15 cellular contexts compared by ENCODE assay signal in genomic region chr6:32983493-32983848, GRCh38. TPM values are rescaled to one million over a fixed set of nuclear protein-coding genes. Genes with fewer than 3 reads are reported as not detected.
DNase-seq lines count a peak whose midpoint lies in the region; ATAC-seq, FAIRE-seq and TF ChIP-seq lines count a peak whose summit lies in the region.
"Had no signal": no experiment of that assay in that cellular context is flagged by ENCODE, and none has a peak within 500 bp of the region (broad histone marks: within the 10 kb centered on the region; RNA-seq: fewer than 3 reads in every experiment).

No MANE protein-coding gene starts in this region.

- H3K27me3 ChIP-seq in right cardiac atrium (ENCODE audit: control insufficient read depth, insufficient read depth) (no peaks in the 10 kb centered on the region), foreskin keratinocyte (no peaks in the 10 kb centered on the region)
- H3K27me3 ChIP-seq: adrenal gland had no signal

- TF ChIP-seq CTCF in A549 (IDR thresholded peaks at IDR 0.05) (no peak), WTC11 (IDR thresholded peaks at IDR 0.05) (no peak), foreskin keratinocyte (conservative IDR thresholded peaks at IDR 0.05) (no peak)

- intact Hi-C loops in right cardiac atrium (cut with DNase I), result loop anchor here in 3 of 4 donors (5.0 to 10.0 kb wide), 2 partner anchors 96 to 99 kb away; no protein-coding TSS in a partner anchor

- no peak for FAIRE-seq in A549 (lab: Jason Lieb, UNC)

- H3K4me1 Mint-ChIP-seq in WTC11, result peaks cover 25% of the 10 kb centered on the region

- no peaks in the 10 kb centered on the region for H3K27me3 Mint-ChIP-seq in WTC11 (ENCODE audit: low read depth)

- TF ChIP-seq RAD21 in A549 (conservative IDR thresholded peaks at IDR 0.05 in 1 of 2, IDR thresholded peaks at IDR 0.05 in 1 of 2), result no peak

- no peak for TF ChIP-seq EP300 in A549 (IDR thresholded peaks at IDR 0.05)

- no peak overlapping the region for H3K4me3 Mint-ChIP-seq in WTC11

- CTCF ChIA-PET in A549 (lab: Yijun Ruan, JAX), result interaction anchor here (0.9 to 6.3 kb wide), 11 partner anchors 7 to 144 kb away, joined by 3 to 124 read pairs (median 17); partner anchors contain the start of genes BRD2 and TAP2
- CTCF ChIA-PET in WTC11 (lab: Charles Lee), result interaction anchor here (1.4 to 6.9 kb wide), 11 partner anchors 14 to 266 kb away, joined by 6 to 128 read pairs (median 26); partner anchors contain the start of genes BRD2, HLA-DMA and TAP2

- POLR2A ChIA-PET in A549 (lab: Yijun Ruan, JAX) (interaction anchor here (1.8 to 8.6 kb wide), 2 partner anchors 9 to 13 kb away, joined by 8 to 127 read pairs; no protein-coding TSS in a partner anchor), WTC11 (lab: Charles Lee) (interaction anchor here (6.5 kb wide), 1 partner anchor 13 kb away, joined by 146 read pairs; the partner anchor contains the start of gene BRD2)

- no peak overlapping the region for H3K4me2 ChIP-seq in A549

- no peaks in the 10 kb centered on the region for H3K9me3 Mint-ChIP-seq in WTC11

- in situ Hi-C loops in G401 (cut with HindIII; ENCODE audit: low sequenced_read_pairs), result no loop called here

- DNase-seq in A549 (ENCODE audit: low read depth in 1 of 2, low spot score in 1 of 2), result no peak
- DNase-seq in G401 (ENCODE audit: low spot score), result peak; percentile 27
- no peak for DNase-seq in WTC11 (ENCODE audit: low spot score)
- no peak for DNase-seq in right cardiac atrium
- no peak for DNase-seq in NCI-H345 treated with DMSO at 0.1 percent for 48 hours (lab: John Stamatoyannopoulos, UW; ENCODE audit: unreplicated experiment)
- DNase-seq in foreskin keratinocyte, result no peak
- DNase-seq: adrenal gland; effector CD8-positive, alpha-beta T cell; hypothalamus; NCI-H1436; NCI-H774 had no signal

- H3K27ac ChIP-seq in A549 (no peak overlapping the region), right cardiac atrium (ENCODE audit: low read length) (peak overlapping the region; percentile 19), foreskin keratinocyte (no peak overlapping the region)
- H3K27ac ChIP-seq: adrenal gland, C4-2B had no signal

- H3K27ac Mint-ChIP-seq in WTC11, result peak overlapping the region; percentile 79; the same call in 1 of the 2 replicates

- ATAC-seq in A549 (peak; percentile 30 to 36; a peak in 5 of 6 replicates), WTC11 (peak; percentile 7; the same call in 1 of the 2 replicates), right cardiac atrium (peak; percentile 12), GM18519 (IDR thresholded peaks at IDR 0.05; ENCODE audit: low FRiP score, unreplicated experiment) (no peak), foreskin keratinocyte (no peak)
- ATAC-seq in activated CD4-positive, CD25-positive, alpha-beta regulatory T cell treated with anti-CD3 and anti-CD28 coated beads, Interleukin-2, amount 50 U/mL, for 24 hours, result no peak

- H3K4me1 ChIP-seq in A549, result peaks cover 17% of the 10 kb centered on the region
- H3K4me1 ChIP-seq in right cardiac atrium (ENCODE audit: control insufficient read depth, insufficient read depth, low read length), result no peaks in the 10 kb centered on the region
- H3K4me1 ChIP-seq in foreskin keratinocyte, result no peaks in the 10 kb centered on the region

- H3K36me3 Mint-ChIP-seq in WTC11, result peaks cover 37% of the 10 kb centered on the region

- TF ChIP-seq POLR2A in A549 (IDR thresholded peaks at IDR 0.05; ENCODE audit: low read length), result no peak

- H3K4me3 ChIP-seq in A549, result no peak overlapping the region
- no peak overlapping the region for H3K4me3 ChIP-seq in right cardiac atrium (ENCODE audit: low read length)
- H3K4me3 ChIP-seq: adrenal gland, prostate gland had no signal

- H3K9me3 ChIP-seq in A549, result no peaks in the 10 kb centered on the region
- H3K9me3 ChIP-seq in right cardiac atrium (ENCODE audit: control insufficient read depth, low read length), result no peaks in the 10 kb centered on the region
- H3K9me3 ChIP-seq: adrenal gland, prostate gland had no signal

- WGBS in A549 (ENCODE audit: missing lambda C conversion rate), result 90% methylated on average over 1 of the region's 1 CpG
- 66% methylated on average over 1 of the region's 1 CpG for WGBS in right cardiac atrium

TF ChIP-seq in A549, 52 proteins besides CTCF, POLR2A, EP300 and RAD21:
- TF ChIP-seq ZNF302 (CRISPR knock-in tag; IDR thresholded peaks at IDR 0.05), result no peak
- no peak for TF ChIP-seq CHD2 (IDR thresholded peaks at IDR 0.05; ENCODE audit: low read length, partially characterized antibody)
- 0 out of 2 replicates have a peak, but pooled peaks have one; percentile 42 for TF ChIP-seq POLR2AphosphoS2 (conservative IDR thresholded peaks at IDR 0.05; ENCODE audit: low read length)
- TF ChIP-seq HDAC2 (IDR thresholded peaks at IDR 0.05), result no peak
- TF ChIP-seq FOXS1 (CRISPR knock-in tag; IDR thresholded peaks at IDR 0.05), result no peak
- TF ChIP-seq SMC3 (IDR thresholded peaks at IDR 0.05), result no peak

TF ChIP-seq in WTC11, 78 proteins besides CTCF, POLR2A, EP300 and RAD21 (continues in another document):
- TF ChIP-seq FOXP1 (CRISPR knock-in tag; IDR thresholded peaks at IDR 0.05; ENCODE audit: borderline replicate concordance) (no peak), USF2 (CRISPR knock-in tag; IDR thresholded peaks at IDR 0.05) (no peak), SOX15 (CRISPR knock-in tag; IDR thresholded peaks at IDR 0.05) (no peak), E2F1 (CRISPR knock-in tag; IDR thresholded peaks at IDR 0.05) (no peak), NR3C1 (CRISPR knock-in tag; conservative IDR thresholded peaks at IDR 0.05; ENCODE audit: low read depth) (no peak)

RNA-seq across cellular contexts. Expression of gene BRD2, which starts 15.1 kb away (rescaled TPM):
- polyA plus RNA-seq in A549 (2011; rRNA removed), result 136 and 153 TPM in 2 replicates
- 84.7 and 92.2 TPM in 2 replicates for polyA plus RNA-seq in A549 (2012; cell fraction: cytosol; rRNA removed)
- polyA plus RNA-seq in A549 (2012; cell fraction: nucleus; rRNA removed), result 151 and 158 TPM in 2 replicates
- polyA plus RNA-seq in A549 (2017; fragmentation: RNase III; extraction: RNeasy Plus Mini Kit Qiagen cat#74134 plus additional on column Dnase treatment), result 92.1 to 93.6 TPM (median 92.5 TPM) in 3 replicates
- 89.7 and 105 TPM in 2 replicates for polyA minus RNA-seq in A549 (2011; rRNA and poly(A)+ RNA removed)
- total RNA-seq in G401 (2014; rRNA removed; shearing (Covaris generic)), result 96.4 and 172 TPM in 2 replicates
- total RNA-seq in WTC11 (2021), result 206 to 222 TPM (median 214 TPM) in 3 replicates
- total RNA-seq in right cardiac atrium, result 100 to 1,000 TPM in 1 of 4 donors, 10 to 100 TPM in 3; 82.6 to 100 (median 86.9) TPM
- polyA plus RNA-seq in right cardiac atrium, result 73.1 TPM
- total RNA-seq in foreskin keratinocyte, result 134 and 136 TPM in 2 replicates
- 77.9 and 79.2 TPM in 2 replicates for polyA plus RNA-seq in foreskin keratinocyte

RNA-seq across cellular contexts. Expression of gene HLA-DOA, which starts 25.9 kb away (rescaled TPM):
- polyA plus RNA-seq in A549 (2011; rRNA removed) (0.25 and 0.27 TPM in 2 replicates), A549 (2017; fragmentation: RNase III; extraction: RNeasy Plus Mini Kit Qiagen cat#74134 plus additional on column Dnase treatment) (0.03 TPM in 1 of 3 replicates, not detected in the others), right cardiac atrium (1.2 TPM), foreskin keratinocyte (not detected in 2 replicates)
- 0.03 TPM in 1 of 2 replicates, not detected in the other for polyA plus RNA-seq in A549 (2012; cell fraction: cytosol; rRNA removed)
- polyA plus RNA-seq in A549 (2012; cell fraction: nucleus; rRNA removed), result 0.20 TPM in 1 of 2 replicates, not detected in the other
- 0.10 and 0.12 TPM in 2 replicates for polyA minus RNA-seq in A549 (2011; rRNA and poly(A)+ RNA removed)
- total RNA-seq in G401 (2014; rRNA removed; shearing (Covaris generic)), result 1.4 and 1.7 TPM in 2 replicates
- total RNA-seq in WTC11 (2021) (13.6 to 24.6 TPM (median 24.4 TPM) in 3 replicates), right cardiac atrium (1 to 10 TPM; 1.3 to 2.3 (median 1.8) TPM), foreskin keratinocyte (not detected in 2 replicates)

RNA-seq across cellular contexts. Expression of gene HLA-DMA, which starts 30.6 kb away (rescaled TPM):
- polyA plus RNA-seq in A549 (2011; rRNA removed) (5.6 and 7.0 TPM in 2 replicates), A549 (2017; fragmentation: RNase III; extraction: RNeasy Plus Mini Kit Qiagen cat#74134 plus additional on column Dnase treatment) (2.5 to 2.8 TPM (median 2.5 TPM) in 3 replicates), right cardiac atrium (20.9 TPM), foreskin keratinocyte (1.8 and 7.7 TPM in 2 replicates)
- 2.7 and 3.4 TPM in 2 replicates for polyA plus RNA-seq in A549 (2012; cell fraction: cytosol; rRNA removed)
- 4.2 and 7.4 TPM in 2 replicates for polyA plus RNA-seq in A549 (2012; cell fraction: nucleus; rRNA removed)
- 4.2 and 5.5 TPM in 2 replicates for polyA minus RNA-seq in A549 (2011; rRNA and poly(A)+ RNA removed)
- total RNA-seq in G401 (2014; rRNA removed; shearing (Covaris generic)), result 11.4 and 15.8 TPM in 2 replicates
- total RNA-seq in WTC11 (2021) (6.0 to 9.3 TPM (median 6.6 TPM) in 3 replicates), right cardiac atrium (10 to 100 TPM; 16.2 to 26.6 (median 17.3) TPM), foreskin keratinocyte (1.3 and 4.4 TPM in 2 replicates)

RNA-seq across cellular contexts. Expression of gene HLA-DMB, which starts 42.6 kb away (rescaled TPM):
- polyA plus RNA-seq in A549 (2011; rRNA removed), result 14.3 and 21.6 TPM in 2 replicates
- polyA plus RNA-seq in A549 (2012; cell fraction: cytosol; rRNA removed), result 2.8 and 3.4 TPM in 2 replicates
- 2.4 and 2.6 TPM in 2 replicates for polyA plus RNA-seq in A549 (2012; cell fraction: nucleus; rRNA removed)
- polyA plus RNA-seq in A549 (2017; fragmentation: RNase III; extraction: RNeasy Plus Mini Kit Qiagen cat#74134 plus additional on column Dnase treatment), result 2.1 to 3.7 TPM (median 3.0 TPM) in 3 replicates
- 5.6 and 12.2 TPM in 2 replicates for polyA minus RNA-seq in A549 (2011; rRNA and poly(A)+ RNA removed)
- 3.2 and 8.0 TPM in 2 replicates for total RNA-seq in G401 (2014; rRNA removed; shearing (Covaris generic))
- total RNA-seq in WTC11 (2021), result 1.1 to 2.7 TPM (median 2.3 TPM) in 3 replicates
- 10 to 100 TPM in 3 of 4 donors, 1 to 10 TPM in 1; 8.5 to 15.7 (median 12.4) TPM for total RNA-seq in right cardiac atrium
- 6.0 TPM for polyA plus RNA-seq in right cardiac atrium
- 0.92 TPM in 1 of 2 replicates, not detected in the other for total RNA-seq in foreskin keratinocyte
- polyA plus RNA-seq in foreskin keratinocyte, result 0.90 TPM in 1 of 2 replicates, not detected in the other

Comparison
In these comparisons a context has a peak if more than half of its experiments do, and no peak if none do; other contexts are left out.
1. ATAC-seq: peak in A549 (2 of 2), WTC11 (single experiment) and right cardiac atrium (2 of 2); none in GM18519 (single experiment), foreskin keratinocyte (single experiment) and activated CD4-positive, CD25-positive, alpha-beta regulatory T cell treated with anti-CD3 and anti-CD28 coated beads, Interleukin-2, amount 50 U/mL, for 24 hours (0 of 2).